ENCODE assay signal across 21 cellular contexts in genomic region chr10:96829029-96829773, GRCh38. TPM values are rescaled to one million over a fixed set of nuclear protein-coding genes. Genes with fewer than 3 reads are reported as not detected.
DNase-seq lines count a peak whose midpoint lies in the region; TF ChIP-seq lines count a peak whose summit lies in the region.
"Had no signal": no experiment of that assay in that cellular context is flagged by ENCODE, and none has a peak within 500 bp of the region (broad histone marks: within the 10 kb centered on the region; RNA-seq: fewer than 3 reads in every experiment).

No MANE protein-coding gene starts in this region.

- no peaks in the 10 kb centered on the region for H3K27me3 Mint-ChIP-seq in IgD-negative memory B cell
- peaks cover 7% of the 10 kb centered on the region for H3K27me3 Mint-ChIP-seq in neural progenitor cell (ENCODE audit: insufficient read depth, low read depth)
- H3K27me3 Mint-ChIP-seq: CD4-positive, alpha-beta memory T cell had no signal

- H3K4me1 Mint-ChIP-seq in IgD-negative memory B cell (peaks cover 18 to 24% (median 20%) of the 10 kb centered on the region in 3 donors), neural progenitor cell (peaks cover 24% of the 10 kb centered on the region)

- H3K27ac Mint-ChIP-seq in IgD-negative memory B cell (peak overlapping the region in 2 of 3 donors; percentile 23 to 43), neural progenitor cell (no peak overlapping the region)

- no peak overlapping the region for H3K4me2 ChIP-seq in neural progenitor cell

- H3K9me3 ChIP-seq in neural progenitor cell (ENCODE audit: low read depth): no peaks in the 10 kb centered on the region
- H3K9me3 ChIP-seq: Caco-2 had no signal

- H2AFZ ChIP-seq in neural progenitor cell (replicated peaks): no peak overlapping the region

- peaks cover 4% of the 10 kb centered on the region for H4K20me1 ChIP-seq in neural progenitor cell (ENCODE audit: low read depth)

- H3K4me1 ChIP-seq in neural progenitor cell: peaks cover 7% of the 10 kb centered on the region

- H3K4me3 Mint-ChIP-seq in IgD-negative memory B cell: peak overlapping the region in 1 of 4 donors; percentile 28
- H3K4me3 Mint-ChIP-seq in neural progenitor cell: peak overlapping the region; percentile 8

- H3K27ac ChIP-seq in neural progenitor cell: no peak overlapping the region
- H3K27ac ChIP-seq: 22Rv1, KMS-11 had no signal

- H3K27me3 ChIP-seq in neural progenitor cell: no peaks in the 10 kb centered on the region
- H3K27me3 ChIP-seq: BLaER1 treated with 17β-estradiol and CSF1 and Interleukin-3, amounts not matched to agents 10 nM and 100 nM had no signal

- H3K9me3 Mint-ChIP-seq in IgD-negative memory B cell: no peaks in the 10 kb centered on the region
- peaks cover 3% of the 10 kb centered on the region for H3K9me3 Mint-ChIP-seq in neural progenitor cell

- no peak for TF ChIP-seq CTCF in neural progenitor cell (IDR thresholded peaks at IDR 0.05)

- no peaks in the 10 kb centered on the region for H3K36me3 ChIP-seq in neural progenitor cell

- no peaks in the 10 kb centered on the region for H3K36me3 Mint-ChIP-seq in IgD-negative memory B cell
- H3K36me3 Mint-ChIP-seq in neural progenitor cell: no peaks in the 10 kb centered on the region

- H3K9ac ChIP-seq in neural progenitor cell: no peak overlapping the region
- H3K9ac ChIP-seq: KMS-11 had no signal

- DNase-seq in DMS 273 (lab: John Stamatoyannopoulos, UW; ENCODE audit: unreplicated experiment) (peak; percentile 4), DMS 273 treated with DMSO at 0.1 percent for 48 hours (lab: John Stamatoyannopoulos, UW) (no peak), amniotic epithelial cell (ENCODE audit: low read depth) (peak; percentile 34), neural progenitor cell (ENCODE audit: low spot score) (no peak), glomerular visceral epithelial cell (ENCODE audit: extremely low spot score) (no peak), NK-92 (lab: John Stamatoyannopoulos, UW; ENCODE audit: unreplicated experiment) (no peak), T-helper 1 cell (no peak)
- DNase-seq: ACHN; Caco-2; CD4-positive, alpha-beta memory T cell; NCI-H1105; NCI-H146; NCI-H2029; NCI-H2227 treated with DMSO at 0.1 percent for 48 hours; NCI-H510A; PC-3; Right ventricle myocardium superior had no signal

- H3K4me3 ChIP-seq in neural progenitor cell: no peak overlapping the region
- H3K4me3 ChIP-seq: BLaER1 treated with 17β-estradiol and CSF1 and Interleukin-3, amounts not matched to agents 10 nM and 100 nM had no signal

- peaks cover 7% of the 10 kb centered on the region for H3K79me2 ChIP-seq in neural progenitor cell (ENCODE audit: low read depth)

- peaks cover 27% of the 10 kb centered on the region for H3F3A ChIP-seq in neural progenitor cell (ENCODE audit: low read depth)

RNA-seq across cellular contexts. Expression of gene LCOR, which starts 2.9 kb away (rescaled TPM):
- 19.8 TPM for polyA plus RNA-seq in IgD-negative memory B cell
- total RNA-seq in neural progenitor cell (ENCODE audit: low replicate concordance): 24.9 and 35.3 TPM in 2 replicates

Comparison
In these comparisons a context has a peak if more than half of its experiments do, and no peak if none do; other contexts are left out.
1. DNase-seq: peak in DMS 273 (single experiment) and amniotic epithelial cell (single experiment); none in DMS 273 treated with DMSO at 0.1 percent for 48 hours (single experiment), neural progenitor cell (single experiment), glomerular visceral epithelial cell (single experiment), NK-92 (single experiment) and T-helper 1 cell (0 of 5).